ENCODE assay signal across 21 cellular contexts in genomic region chr13:45216193-45216592, GRCh38. TPM values are rescaled to one million over a fixed set of nuclear protein-coding genes. Genes with fewer than 3 reads are reported as not detected.
DNase-seq lines count a peak whose midpoint lies in the region; ATAC-seq and TF ChIP-seq lines count a peak whose summit lies in the region.
"Had no signal": no experiment of that assay in that cellular context is flagged by ENCODE, and none has a peak within 500 bp of the region (broad histone marks: within the 10 kb centered on the region; RNA-seq: fewer than 3 reads in every experiment).

No MANE protein-coding gene starts in this region.

- POLR2A ChIA-PET in RWPE1 (lab: Yijun Ruan, JAX; ENCODE audit: low non-redundant PET) = no interaction called here

- H3K9me3 ChIP-seq in left lung = no peaks in the 10 kb centered on the region
- H3K9me3 ChIP-seq: Peyer's patch, SJSA1 had no signal

- TF ChIP-seq CTCF in GM13976 (IDR thresholded peaks at IDR 0.05; ENCODE audit: borderline replicate concordance, control extremely low read depth, extremely low read depth, insufficient read depth, missing control alignments) (no peak), RWPE1 (conservative IDR thresholded peaks at IDR 0.05; ENCODE audit: low read depth) (no peak), natural killer cell (IDR thresholded peaks at IDR 0.05) (no peak), left lung (IDR thresholded peaks at IDR 0.05) (no peak)

- no peaks in the 10 kb centered on the region for H3K4me1 ChIP-seq in left lung
- H3K4me1 ChIP-seq: Peyer's patch had no signal

- DNase-seq in GM13976 (ENCODE audit: low spot score) = peak; percentile 20
- DNase-seq in RWPE1 (ENCODE audit: low spot score) = no peak
- no peak for DNase-seq in natural killer cell
- DNase-seq in stimulated activated naive B cell treated with anti-CD40 and anti-IgM and Interleukin-4, amounts not matched to agents 10 μg/mL and 1 μg/mL and 100 μg/mL, for 72 hours = no peak
- DNase-seq in NCI-H748 (lab: John Stamatoyannopoulos, UW; ENCODE audit: unreplicated experiment) = no peak
- DNase-seq in left lung = no peak
- DNase-seq: EL, GF-D8, Karpas-422, MV-4-11, NCI-H1694, NCI-H2081, NCI-H2171 treated with DMSO at 0.1 percent for 48 hours, NCI-H524 treated with DMSO at 0.1 percent for 48 hours, Peyer's patch had no signal

- no peaks in the 10 kb centered on the region for H3K36me3 Mint-ChIP-seq in natural killer cell
- H3K36me3 Mint-ChIP-seq in stimulated activated naive B cell treated with anti-CD40 and anti-IgM and Interleukin-4, amounts not matched to agents 10 μg/mL and 1 μg/mL and 100 μg/mL, for 72 hours = peaks cover 15 to 29% of the 10 kb centered on the region in 2 donors

- H3K27me3 Mint-ChIP-seq in natural killer cell (ENCODE audit: low read depth in 2 of 2) = no peaks in the 10 kb centered on the region
- no peaks in the 10 kb centered on the region for H3K27me3 Mint-ChIP-seq in stimulated activated naive B cell treated with anti-CD40 and anti-IgM and Interleukin-4, amounts not matched to agents 10 μg/mL and 1 μg/mL and 100 μg/mL, for 72 hours

- peak in 2 of 3 donors; percentile 34 to 48 for ATAC-seq in natural killer cell
- peak; percentile 45 to 66 for ATAC-seq in stimulated activated naive B cell treated with anti-CD40 and anti-IgM and Interleukin-4, amounts not matched to agents 10 μg/mL and 1 μg/mL and 100 μg/mL, for 72 hours (replicated peaks)
- no peak for ATAC-seq in HG03469 (IDR thresholded peaks at IDR 0.05; ENCODE audit: unreplicated experiment)
- ATAC-seq in left lung = no peak
- ATAC-seq: Right ventricle myocardium inferior had no signal

- no peak overlapping the region for H3K27ac Mint-ChIP-seq in natural killer cell
- peak overlapping the region; percentile 61 for H3K27ac Mint-ChIP-seq in stimulated activated naive B cell treated with anti-CD40 and anti-IgM and Interleukin-4, amounts not matched to agents 10 μg/mL and 1 μg/mL and 100 μg/mL, for 72 hours

- no peaks in the 10 kb centered on the region for H3K9me3 Mint-ChIP-seq in natural killer cell
- no peaks in the 10 kb centered on the region for H3K9me3 Mint-ChIP-seq in stimulated activated naive B cell treated with anti-CD40 and anti-IgM and Interleukin-4, amounts not matched to agents 10 μg/mL and 1 μg/mL and 100 μg/mL, for 72 hours

- no peaks in the 10 kb centered on the region for H3K27me3 ChIP-seq in left lung
- H3K27me3 ChIP-seq: Peyer's patch, SJSA1 had no signal

- intact Hi-C loops in natural killer cell (cut with micrococcal nuclease) = no loop called here
- intact Hi-C loops in left lung (cut with DNase I) = no loop called here

- in situ Hi-C loops in GM13976 (cut with MboI; ENCODE audit: low sequenced_read_pairs, unreplicated experiment) = no loop called here

- H3K4me1 Mint-ChIP-seq in natural killer cell = peaks cover 8 to 19% of the 10 kb centered on the region in 2 donors
- peaks cover 18 to 32% of the 10 kb centered on the region in 2 donors for H3K4me1 Mint-ChIP-seq in stimulated activated naive B cell treated with anti-CD40 and anti-IgM and Interleukin-4, amounts not matched to agents 10 μg/mL and 1 μg/mL and 100 μg/mL, for 72 hours

- no peaks in the 10 kb centered on the region for H3K36me3 ChIP-seq in left lung
- H3K36me3 ChIP-seq: Peyer's patch, SJSA1 had no signal

- CTCF ChIA-PET in RWPE1 (lab: Yijun Ruan, JAX) = interaction anchor here (0.6 kb wide), 1 partner anchor 19 kb away, joined by 3 read pairs; no protein-coding TSS in a partner anchor

- H3K4me3 Mint-ChIP-seq in natural killer cell = no peak overlapping the region
- no peak overlapping the region for H3K4me3 Mint-ChIP-seq in stimulated activated naive B cell treated with anti-CD40 and anti-IgM and Interleukin-4, amounts not matched to agents 10 μg/mL and 1 μg/mL and 100 μg/mL, for 72 hours

- H3K4me3 ChIP-seq in left lung = no peak overlapping the region
- H3K4me3 ChIP-seq: Peyer's patch, SJSA1 had no signal

- H3K27ac ChIP-seq in RWPE1 = peak overlapping the region; percentile 63
- H3K27ac ChIP-seq in left lung = no peak overlapping the region
- H3K27ac ChIP-seq: C4-2B, Peyer's patch, SJSA1 had no signal

RNA-seq across cellular contexts. Expression of gene KCTD4, which starts 15.3 kb away (rescaled TPM):
- total RNA-seq in natural killer cell (not detected), left lung (not detected)
- total RNA-seq: H1, OCI-LY7, Right ventricle myocardium inferior had no signal

Comparison
In these comparisons a context has a peak if more than half of its experiments do, and no peak if none do; other contexts are left out.
1. ATAC-seq: peak in natural killer cell (2 of 3) and stimulated activated naive B cell treated with anti-CD40 and anti-IgM and Interleukin-4, amounts not matched to agents 10 μg/mL and 1 μg/mL and 100 μg/mL, for 72 hours (2 of 2); none in HG03469 (single experiment) and left lung (single experiment).